Comparison of ENCODE assay signal across 8 cellular contexts in genomic region chr1:36365310-36365895, GRCh38. TPM values are rescaled to one million over a fixed set of nuclear protein-coding genes. Genes with fewer than 3 reads are reported as not detected.
A peak's percentile ranks its signal among the peaks of the same experiment; 100 is the strongest.
DNase-seq lines count a peak whose midpoint lies in the region; ATAC-seq and TF ChIP-seq lines count a peak whose summit lies in the region.

No MANE protein-coding gene starts in this region.

- no peak for TF ChIP-seq POLR2A in sigmoid colon (IDR thresholded peaks at IDR 0.05)

- H3K36me3 ChIP-seq in fibroblast of lung (ENCODE audit: control insufficient read depth, insufficient read depth, low read length) = peaks cover 7% of the 10 kb centered on the region
- peaks cover 0 to 34% (median 12%) of the 10 kb centered on the region in 4 donors for H3K36me3 ChIP-seq in sigmoid colon
- no peaks in the 10 kb centered on the region for H3K36me3 ChIP-seq in mesendoderm (ENCODE audit: control insufficient read depth, insufficient read depth, low read length)

- H3K9me3 ChIP-seq in fibroblast of lung (ENCODE audit: control insufficient read depth, insufficient read depth, low read depth, low read length) = no peaks in the 10 kb centered on the region
- no peaks in the 10 kb centered on the region for H3K9me3 ChIP-seq in sigmoid colon

- CTCF ChIA-PET in RWPE1 (lab: Yijun Ruan, JAX) = no interaction called here

- no peak overlapping the region for H2BK120ac ChIP-seq in mesendoderm (ENCODE audit: low read depth, low read length)

- no peak overlapping the region for H2AFZ ChIP-seq in fibroblast of lung (ENCODE audit: low read length)

- H3K79me1 ChIP-seq in mesendoderm (ENCODE audit: low read length) = peaks cover 26% of the 10 kb centered on the region

- no peak for TF ChIP-seq EP300 in sigmoid colon (IDR thresholded peaks at IDR 0.05)

- H2BK15ac ChIP-seq in mesendoderm (replicated peaks; ENCODE audit: low read depth) = no peak overlapping the region

- 74 to 87% methylated on average over 1 of the region's 1 CpG for WGBS in sigmoid colon, 2 donors
- WGBS in mesendoderm (ENCODE audit: extremely low coverage, insufficient coverage, low lambda C conversion rate) = no CpG with 5 or more reads among the region's 1 CpG

- H3K79me2 ChIP-seq in fibroblast of lung (ENCODE audit: control insufficient read depth, insufficient read depth, low read length) (peaks cover 42% of the 10 kb centered on the region), mesendoderm (ENCODE audit: control insufficient read depth, insufficient read depth, low read length) (peaks cover 19% of the 10 kb centered on the region)

- intact Hi-C loops in sigmoid colon (cut with DNase I) = loop anchor here (5.0 kb wide), 1 partner anchor 58 kb away; the partner anchor contains the start of gene SH3D21

- no peak overlapping the region for H2AK5ac ChIP-seq in mesendoderm (ENCODE audit: low read length)

- H3K56ac ChIP-seq in mesendoderm (ENCODE audit: low read length) = no peak overlapping the region

- no peak overlapping the region for H3K4ac ChIP-seq in mesendoderm (ENCODE audit: low read depth, low read length)

- H4K5ac ChIP-seq in mesendoderm (ENCODE audit: low read length) = no peak overlapping the region

- ATAC-seq in HG03571 (IDR thresholded peaks at IDR 0.05; ENCODE audit: unreplicated experiment) (no peak), GM21390 (IDR thresholded peaks at IDR 0.05; ENCODE audit: unreplicated experiment) (no peak), GM19351 (IDR thresholded peaks at IDR 0.05; ENCODE audit: unreplicated experiment) (no peak)

- no peaks in the 10 kb centered on the region for H4K20me1 ChIP-seq in fibroblast of lung (ENCODE audit: control insufficient read depth, extremely low read depth, insufficient read depth, low read length)

- no peak overlapping the region for H3K23ac ChIP-seq in mesendoderm (ENCODE audit: low read length)

- H3K4me1 ChIP-seq in fibroblast of lung (ENCODE audit: control insufficient read depth, extremely low read depth, insufficient read depth, low read length) (peaks cover 18% of the 10 kb centered on the region), sigmoid colon (peaks cover 0 to 36% (median 32%) of the 10 kb centered on the region in 4 donors), mesendoderm (ENCODE audit: control insufficient read depth, low read depth, low read length) (no peaks in the 10 kb centered on the region)

- H3K4me2 ChIP-seq in fibroblast of lung (ENCODE audit: extremely low read depth, insufficient read depth, low read length) = no peak overlapping the region
- H3K4me2 ChIP-seq in mesendoderm (ENCODE audit: low read length) = no peak overlapping the region

- H3K27ac ChIP-seq in RWPE1 (peak overlapping the region; percentile 36), fibroblast of lung (ENCODE audit: insufficient read depth, low read length) (peak overlapping the region; percentile 3), sigmoid colon (peak overlapping the region; percentile 2 to 66 (median 46)), mesendoderm (ENCODE audit: low read depth, low read length) (no peak overlapping the region)

- H2BK5ac ChIP-seq in mesendoderm (ENCODE audit: low read length) = no peak overlapping the region

- H4K8ac ChIP-seq in mesendoderm (ENCODE audit: low read depth, low read length) = no peak overlapping the region

- H3K18ac ChIP-seq in mesendoderm (ENCODE audit: low read length) = no peak overlapping the region

- POLR2A ChIA-PET in RWPE1 (lab: Yijun Ruan, JAX; ENCODE audit: low non-redundant PET) = no interaction called here

- H3K4me3 ChIP-seq in fibroblast of lung (replicated peaks in 1 of 4; ENCODE audit: control extremely low read depth in 1 of 4, insufficient read depth in 1 of 4, low read depth in 3 of 4, low read length in 4 of 4) (no peak overlapping the region), sigmoid colon (no peak overlapping the region), mesendoderm (ENCODE audit: low read length) (no peak overlapping the region)

- DNase-seq in EL (peak; percentile 78), RWPE1 (ENCODE audit: low spot score) (no peak), fibroblast of lung (ENCODE audit: low read depth in 2 of 2) (peak; percentile 43 to 74), sigmoid colon (peak; percentile 88), mesendoderm (no peak)

- H3K9ac ChIP-seq in fibroblast of lung (ENCODE audit: insufficient read depth, low read length) (no peak overlapping the region), mesendoderm (ENCODE audit: low read length) (no peak overlapping the region)

- H3K27me3 ChIP-seq in fibroblast of lung (ENCODE audit: control insufficient read depth, insufficient read depth, low read length) = no peaks in the 10 kb centered on the region
- H3K27me3 ChIP-seq in sigmoid colon = no peaks in the 10 kb centered on the region
- no peaks in the 10 kb centered on the region for H3K27me3 ChIP-seq in mesendoderm (ENCODE audit: insufficient read depth, low read length, poor library complexity)

- TF ChIP-seq CTCF in RWPE1 (conservative IDR thresholded peaks at IDR 0.05; ENCODE audit: low read depth) (no peak), fibroblast of lung (conservative IDR thresholded peaks at IDR 0.05 in 1 of 2, IDR thresholded peaks at IDR 0.05 in 1 of 2; ENCODE audit: low read depth in 1 of 2, low read length in 2 of 2) (no peak), sigmoid colon (IDR thresholded peaks at IDR 0.05) (no peak)

RNA-seq across cellular contexts. Expression of gene STK40, which starts 20.3 kb away (rescaled TPM):
- 10.5 and 14.2 TPM in 2 replicates for total RNA-seq in fibroblast of lung
- 15.1 and 15.4 TPM in 2 replicates for polyA plus RNA-seq in fibroblast of lung
- polyA plus RNA-seq in fibroblast of lung (2012) = 15.0 and 16.4 TPM in 2 replicates
- polyA minus RNA-seq in fibroblast of lung (ENCODE audit: low replicate concordance) = 22.0 and 28.6 TPM in 2 replicates
- total RNA-seq in sigmoid colon = 10 to 100 TPM; 37.1 to 49.4 (median 43.5) TPM
- polyA plus RNA-seq in sigmoid colon = 10 to 100 TPM; 27.6 to 55.6 (median 40.7) TPM
- 27.9 TPM for polyA plus RNA-seq in mesendoderm (2013, experiment 1 of 2)
- 28.0 TPM for polyA plus RNA-seq in mesendoderm (2013, experiment 2 of 2)

RNA-seq across cellular contexts. Expression of gene LSM10, which starts 32.3 kb away (rescaled TPM):
- total RNA-seq in fibroblast of lung = 13.9 and 19.2 TPM in 2 replicates
- 33.5 and 49.1 TPM in 2 replicates for polyA plus RNA-seq in fibroblast of lung
- 42.8 and 74.8 TPM in 2 replicates for polyA plus RNA-seq in fibroblast of lung (2012)
- polyA minus RNA-seq in fibroblast of lung (ENCODE audit: low replicate concordance) = 41.9 and 79.5 TPM in 2 replicates
- total RNA-seq in sigmoid colon = 100 to 1,000 TPM in 2 of 4 donors, 10 to 100 TPM in 2; 56.6 to 114 (median 90.0) TPM
- 10 to 100 TPM; 50.5 to 51.3 (median 50.9) TPM for polyA plus RNA-seq in sigmoid colon
- polyA plus RNA-seq in mesendoderm (2013, experiment 1 of 2) = 64.1 TPM
- 62.9 TPM for polyA plus RNA-seq in mesendoderm (2013, experiment 2 of 2)

RNA-seq across cellular contexts. Expression of gene EVA1B, which starts 42.0 kb away (rescaled TPM):
- total RNA-seq in fibroblast of lung = 199 and 248 TPM in 2 replicates
- polyA plus RNA-seq in fibroblast of lung = 22.7 and 27.1 TPM in 2 replicates
- polyA plus RNA-seq in fibroblast of lung (2012) = 104 and 144 TPM in 2 replicates
- polyA minus RNA-seq in fibroblast of lung (ENCODE audit: low replicate concordance) = 8.9 and 15.9 TPM in 2 replicates
- 100 to 1,000 TPM in 1 of 4 donors, 10 to 100 TPM in 3; 46.7 to 102 (median 71.0) TPM for total RNA-seq in sigmoid colon
- polyA plus RNA-seq in sigmoid colon = 10 to 100 TPM in 2 of 3 donors, 1 to 10 TPM in 1; 5.8 to 18.0 (median 17.2) TPM
- polyA plus RNA-seq in mesendoderm (2013, experiment 1 of 2) = 8.1 TPM
- 7.6 TPM for polyA plus RNA-seq in mesendoderm (2013, experiment 2 of 2)

RNA-seq across cellular contexts. Expression of gene SH3D21, which starts 59.2 kb away (rescaled TPM):
- 2.8 and 3.3 TPM in 2 replicates for total RNA-seq in fibroblast of lung
- 1.1 and 1.9 TPM in 2 replicates for polyA plus RNA-seq in fibroblast of lung
- 2.0 and 3.7 TPM in 2 replicates for polyA plus RNA-seq in fibroblast of lung (2012)
- 1.3 and 1.7 TPM in 2 replicates for polyA minus RNA-seq in fibroblast of lung (ENCODE audit: low replicate concordance)
- 1 to 10 TPM in 2 of 4 donors, under 1 TPM in 2; 0.16 to 3.0 (median 1.0) TPM for total RNA-seq in sigmoid colon
- polyA plus RNA-seq in sigmoid colon = 1 to 10 TPM; 1.8 to 7.4 (median 5.8) TPM
- 2.9 TPM for polyA plus RNA-seq in mesendoderm (2013, experiment 1 of 2)
- 3.2 TPM for polyA plus RNA-seq in mesendoderm (2013, experiment 2 of 2)

Comparison
In these comparisons a context has a peak if more than half of its experiments do, and no peak if none do; other contexts are left out.
1. DNase-seq: peak in EL (single experiment), fibroblast of lung (2 of 2) and sigmoid colon (single experiment); none in RWPE1 (single experiment) and mesendoderm (single experiment).